ENCODE assay signal across 9 cellular contexts in genomic region chr6:118890997-118891790, GRCh38. TPM values are rescaled to one million over a fixed set of nuclear protein-coding genes. Genes with fewer than 3 reads are reported as not detected.
DNase-seq lines count a peak whose midpoint lies in the region; ATAC-seq and TF ChIP-seq lines count a peak whose summit lies in the region.
"Had no signal": no experiment of that assay in that cellular context is flagged by ENCODE, and none has a peak within 500 bp of the region (broad histone marks: within the 10 kb centered on the region; RNA-seq: fewer than 3 reads in every experiment).

No MANE protein-coding gene starts in this region.

- peaks cover 0 to 25% (median 0%) of the 10 kb centered on the region in 11 experiments; a peak in 4 of 22 replicates for H3K36me3 ChIP-seq in BLaER1 treated with 17β-estradiol and CSF1 and Interleukin-3, amounts not matched to agents 10 nM and 100 nM
- no peaks in the 10 kb centered on the region; the same call in 1 of the 2 replicates for H3K36me3 ChIP-seq in PC-9 (ENCODE audit: low read depth)

- peak overlapping the region in 1 of 11 experiments; percentile 45; a peak in 1 of 22 replicates for H3K9ac ChIP-seq in BLaER1 treated with 17β-estradiol and CSF1 and Interleukin-3, amounts not matched to agents 10 nM and 100 nM

- H3K27ac ChIP-seq in BLaER1 treated with 17β-estradiol and CSF1 and Interleukin-3, amounts not matched to agents 10 nM and 100 nM = peak overlapping the region in 5 of 11 experiments; percentile 40 to 98 (median 96); a peak in 10 of 22 replicates
- peak overlapping the region in 43 of 59 donors; percentile 1 to 99 (median 92) for H3K27ac ChIP-seq in dorsolateral prefrontal cortex
- no peak overlapping the region for H3K27ac ChIP-seq in PC-9

- intact Hi-C loops in dorsolateral prefrontal cortex (cut with DNase I) = loop anchor here (5.0 to 10.0 kb wide), 3 partner anchors 186 to 1286 kb away; partner anchors contain the start of genes FAM184A (in 1 of the 2) and GOPC (in 1 of the 2)
- intact Hi-C loops in PC-9 (cut with micrococcal nuclease; ENCODE audit: unreplicated experiment) = loop anchor here (5.0 to 10.0 kb wide), 3 partner anchors 221 to 326 kb away; partner anchors contain the start of gene CEP85L

- H3K27me3 ChIP-seq in BLaER1 treated with 17β-estradiol and CSF1 and Interleukin-3, amounts not matched to agents 10 nM and 100 nM = no peaks in the 10 kb centered on the region
- H3K27me3 ChIP-seq in dorsolateral prefrontal cortex (no peaks in the 10 kb centered on the region), PC-9 (ENCODE audit: insufficient read depth, low read depth) (no peaks in the 10 kb centered on the region)

- no peak overlapping the region for H3K4me3 ChIP-seq in BLaER1 treated with 17β-estradiol and CSF1 and Interleukin-3, amounts not matched to agents 10 nM and 100 nM
- H3K4me3 ChIP-seq in dorsolateral prefrontal cortex (peak overlapping the region in 3 of 59 donors; percentile 69 to 90 (median 84)), PC-9 (no peak overlapping the region)

- H4K20me1 ChIP-seq in BLaER1 treated with 17β-estradiol and CSF1 and Interleukin-3, amounts not matched to agents 10 nM and 100 nM = peaks cover 0 to 56% (median 0%) of the 10 kb centered on the region in 11 experiments; a peak in 7 of 22 replicates
- no peaks in the 10 kb centered on the region for H4K20me1 ChIP-seq in PC-9 (ENCODE audit: insufficient read depth)

- H3K79me2 ChIP-seq in PC-9 (ENCODE audit: low read depth) = peaks cover 79% of the 10 kb centered on the region

- CTCF ChIA-PET in PC-9 (lab: Charles Lee) = interaction anchor here (0.6 kb wide), 1 partner anchor 326 kb away, joined by 3 read pairs; no protein-coding TSS in a partner anchor

- H3K9me2 ChIP-seq in PC-9 (ENCODE audit: insufficient read depth) = no peaks in the 10 kb centered on the region

- POLR2A ChIA-PET in PC-9 (lab: Charles Lee; ENCODE audit: unreplicated experiment) = no interaction called here

- peak; percentile 24 for ATAC-seq in GM19395 (IDR thresholded peaks at IDR 0.05; ENCODE audit: unreplicated experiment)

- no peak for TF ChIP-seq CTCF in dorsolateral prefrontal cortex (IDR thresholded peaks at IDR 0.05 in 54 of 56, conservative IDR thresholded peaks at IDR 0.05 in 2 of 56; ENCODE audit: low read depth in 1 of 56, partially characterized antibody in 56 of 56)
- no peak for TF ChIP-seq CTCF in PC-9 (conservative IDR thresholded peaks at IDR 0.05)

- H2AFZ ChIP-seq in PC-9 = no peak overlapping the region

- H3F3A ChIP-seq in PC-9 (ENCODE audit: insufficient read depth, low read depth) = peaks cover 18% of the 10 kb centered on the region

- peak overlapping the region; percentile 78 to 95 (median 87) for H3K4me2 ChIP-seq in BLaER1 treated with 17β-estradiol and CSF1 and Interleukin-3, amounts not matched to agents 10 nM and 100 nM
- H3K4me2 ChIP-seq in PC-9 = no peak overlapping the region

- DNase-seq in NAMALWA (ENCODE audit: low spot score) (peak; percentile 82), dorsolateral prefrontal cortex (no peak), HK-2 (ENCODE audit: unreplicated experiment) (no peak), NCI-H2107 (lab: John Stamatoyannopoulos, UW) (no peak), PC-9 (no peak), NCI-H128 (lab: John Stamatoyannopoulos, UW; ENCODE audit: unreplicated experiment) (no peak)
- DNase-seq: EL had no signal

- H3K9me3 ChIP-seq in BLaER1 treated with 17β-estradiol and CSF1 and Interleukin-3, amounts not matched to agents 10 nM and 100 nM (replicated peaks in 1 of 11) = no peaks in the 10 kb centered on the region
- no peaks in the 10 kb centered on the region for H3K9me3 ChIP-seq in PC-9 (ENCODE audit: insufficient read depth, low read depth)

- H3K4me1 ChIP-seq in BLaER1 treated with 17β-estradiol and CSF1 and Interleukin-3, amounts not matched to agents 10 nM and 100 nM = peaks cover 23 to 36% (median 27%) of the 10 kb centered on the region in 10 experiments
- H3K4me1 ChIP-seq in PC-9 (replicated peaks; ENCODE audit: insufficient read depth) = peaks cover 21% of the 10 kb centered on the region

- BruUV-seq in PC-9 (replicated peaks; lab: Mats Ljungman, UMichigan) = no TSS peak

RNA-seq across cellular contexts. Expression of gene ASF1A, which starts 2.8 kb away (rescaled TPM):
- 10 to 100 TPM; 14.8 to 32.4 (median 23.9) TPM for total RNA-seq in dorsolateral prefrontal cortex
- 25.7 and 39.5 TPM in 2 replicates for total RNA-seq in PC-9 (2021)

RNA-seq across cellular contexts. Expression of gene MCM9, which starts 43.8 kb away (rescaled TPM):
- total RNA-seq in dorsolateral prefrontal cortex (10 to 100 TPM in 109 of 120 experiments, 1 to 10 TPM in 11; 6.7 to 22.3 (median 13.8) TPM), PC-9 (2021) (14.4 and 18.1 TPM in 2 replicates)
